Comparison of ENCODE assay signal across 8 cellular contexts in the genomic region with DNA sequence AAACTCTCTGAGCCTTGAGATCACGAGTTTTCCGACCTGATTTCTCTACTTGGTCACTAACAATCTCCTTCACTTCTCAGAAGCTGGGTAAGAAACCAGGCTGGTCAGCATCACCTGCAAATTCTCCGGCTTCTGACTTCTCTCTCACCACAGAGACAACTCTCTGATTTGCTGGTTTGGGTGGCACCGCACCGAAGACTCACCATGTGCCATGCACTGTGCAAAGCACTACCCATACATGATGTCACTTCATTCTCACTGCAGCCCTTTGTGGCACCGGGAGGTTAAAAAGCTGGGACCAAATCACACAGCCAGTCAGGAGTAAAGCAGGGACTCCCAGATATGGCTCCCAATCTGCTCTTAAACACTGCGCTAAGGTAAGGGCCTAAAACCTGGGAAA. TPM values are rescaled to one million over a fixed set of nuclear protein-coding genes. Genes with fewer than 3 reads are reported as not detected.
DNase-seq lines count a peak whose midpoint lies in the region; ATAC-seq, FAIRE-seq and TF ChIP-seq lines count a peak whose summit lies in the region.

No MANE protein-coding gene starts in this region.

- TF ChIP-seq POLR2A in GM12892 (IDR thresholded peaks at IDR 0.05; ENCODE audit: low read depth, low read length) = no peak

- ATAC-seq in GM19351 (IDR thresholded peaks at IDR 0.05; ENCODE audit: unreplicated experiment) (peak; percentile 10), HG03469 (IDR thresholded peaks at IDR 0.05; ENCODE audit: unreplicated experiment) (no peak), HG03095 (IDR thresholded peaks at IDR 0.05; ENCODE audit: unreplicated experiment) (no peak)

- H3K9me3 ChIP-seq in osteoblast (ENCODE audit: low read depth, low read length) = no peaks in the 10 kb centered on the region

- H3K4me2 ChIP-seq in osteoblast (ENCODE audit: insufficient read depth, low read length) = peak overlapping the region; percentile 93

- H3K27me3 ChIP-seq in osteoblast (ENCODE audit: insufficient read depth, low read length) = no peaks in the 10 kb centered on the region

- H4K20me1 ChIP-seq in osteoblast (ENCODE audit: insufficient read depth, low read length) = peaks cover 4% of the 10 kb centered on the region

- H3K4me3 ChIP-seq in epithelial cell of esophagus (ENCODE audit: low read length) (peak overlapping the region; percentile 90), osteoblast (ENCODE audit: insufficient read depth, low read length) (peak overlapping the region; percentile 86)

- TF ChIP-seq CTCF in epithelial cell of esophagus (IDR thresholded peaks at IDR 0.05; ENCODE audit: insufficient read depth, low read depth, low read length, missing control alignments) = no peak
- TF ChIP-seq CTCF in osteoblast (IDR thresholded peaks at IDR 0.05; ENCODE audit: extremely low read depth, low read depth, low read length) = no peak

- peak overlapping the region; percentile 90 for H2AFZ ChIP-seq in osteoblast (ENCODE audit: low read length)

- DNase-seq in OCI-M1 (lab: John Stamatoyannopoulos, UW) = peak; percentile 39
- DNase-seq in epithelial cell of esophagus (ENCODE audit: low read depth) = no peak
- DNase-seq in osteoblast (ENCODE audit: insufficient read length, low spot score, missing footprints) = peak; percentile 39
- DNase-seq in GM12892 (ENCODE audit: insufficient read length) = no peak
- DNase-seq in stimulated activated CD4-positive, alpha-beta T cell treated with anti-CD3 and anti-CD28 coated beads, Interleukin-4, amount 100 ng/mL, for 4 hours = no peak

- FAIRE-seq in GM12892 (lab: Jason Lieb, UNC) = no peak

- H3K4me1 ChIP-seq in osteoblast (ENCODE audit: insufficient read depth, low read length) = peaks cover 33% of the 10 kb centered on the region

- peaks cover 56% of the 10 kb centered on the region for H3K79me2 ChIP-seq in osteoblast (ENCODE audit: insufficient read depth, low read length)

- H3K27ac ChIP-seq in osteoblast (ENCODE audit: low read depth, low read length) = peak overlapping the region; percentile 80

- peaks cover 5% of the 10 kb centered on the region for H3K36me3 ChIP-seq in osteoblast (ENCODE audit: insufficient read depth, low read length)

RNA-seq across cellular contexts. Expression of a gene that starts 0.7 kb away (rescaled TPM):
- 72.7 and 83.7 TPM in 2 replicates for total RNA-seq in osteoblast
- polyA plus RNA-seq in GM12892 (2012; ENCODE audit: missing spikeins) = 13.3 TPM

Comparison
In these comparisons a context has a peak if more than half of its experiments do, and no peak if none do; other contexts are left out.
1. DNase-seq: peak in OCI-M1 (single experiment) and osteoblast (single experiment); none in epithelial cell of esophagus (single experiment), GM12892 (single experiment) and stimulated activated CD4-positive, alpha-beta T cell treated with anti-CD3 and anti-CD28 coated beads, Interleukin-4, amount 100 ng/mL, for 4 hours (0 of 2).